In the genomic region with DNA sequence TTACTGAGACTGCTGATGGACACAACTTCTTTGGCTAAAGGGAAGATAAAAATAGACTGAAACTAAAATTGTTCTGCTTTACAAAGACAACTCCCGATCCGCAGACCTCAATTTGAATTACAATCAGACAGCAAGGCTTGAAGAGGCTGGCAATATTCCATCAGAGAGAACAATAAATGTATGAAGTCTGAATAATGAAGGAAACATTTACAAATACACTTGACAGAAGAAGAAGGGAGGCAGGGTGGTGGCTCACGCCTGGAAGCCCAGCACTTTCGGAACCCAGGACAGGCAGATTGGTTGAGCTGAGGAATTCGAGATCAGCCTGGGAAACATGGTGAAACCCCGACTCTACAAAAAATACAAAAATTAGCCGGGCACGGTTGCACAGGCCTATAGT, we compare ENCODE assay signal across 26 cellular contexts. TPM values are rescaled to one million over a fixed set of nuclear protein-coding genes. Genes with fewer than 3 reads are reported as not detected.
"Had no signal": no experiment of that assay in that cellular context is flagged by ENCODE, and none has a peak within 500 bp of the region (broad histone marks: within the 10 kb centered on the region; RNA-seq: fewer than 3 reads in every experiment).

No MANE protein-coding gene starts in this region.

- H3K4me3 ChIP-seq: adrenal gland, body of pancreas, MG63, SJSA1 had no signal

- H3K4me1 Mint-ChIP-seq: activated CD4-positive, alpha-beta memory T cell treated with anti-CD3 and anti-CD28 coated beads, Interleukin-2, amount 10 ng/mL, durations not matched to agents 7 days and 5 days; activated naive CD8-positive, alpha-beta T cell treated with anti-CD3 and anti-CD28 coated beads, Interleukin-2, amount 10 ng/mL, durations not matched to agents 7 days and 5 days had no signal

- H3K27ac Mint-ChIP-seq: activated CD4-positive, alpha-beta memory T cell treated with anti-CD3 and anti-CD28 coated beads, Interleukin-2, amount 10 ng/mL, durations not matched to agents 7 days and 5 days; activated naive CD8-positive, alpha-beta T cell treated with anti-CD3 and anti-CD28 coated beads, Interleukin-2, amount 10 ng/mL, durations not matched to agents 7 days and 5 days; activated T-cell treated with anti-CD3 and anti-CD28 coated beads, Interleukin-2, amount 50 U/mL, for 72 hours; activated T-helper 2 cell treated with anti-CD3 and anti-CD28 coated beads, Interferon-gamma antibody, Interleukin-2, Interleukin-4, amounts not matched to agents 10 μg/mL and 5 μg/mL and 100 μg/mL, durations not matched to agents 14 hours and 24 hours and 36 hours; T-helper 1 cell treated with Interleukin-12 subunit alpha and Interleukin-12 subunit beta and Interleukin-4 antibody, amounts not matched to agents 30 μg/mL and 1 μg/mL, for 36 hours had no signal

- ATAC-seq: activated T-cell treated with anti-CD3 and anti-CD28 coated beads, Interleukin-2, amount 50 U/mL, for 72 hours; body of pancreas; Panc1 had no signal

- H3K36me3 Mint-ChIP-seq: activated naive CD8-positive, alpha-beta T cell treated with anti-CD3 and anti-CD28 coated beads, Interleukin-2, amount 10 ng/mL, durations not matched to agents 7 days and 5 days had no signal

- H3K9me3 ChIP-seq: adrenal gland, body of pancreas, MG63, SJSA1 had no signal

- H3K4me3 Mint-ChIP-seq: activated CD4-positive, alpha-beta memory T cell treated with anti-CD3 and anti-CD28 coated beads, Interleukin-2, amount 10 ng/mL, durations not matched to agents 7 days and 5 days; activated naive CD8-positive, alpha-beta T cell treated with anti-CD3 and anti-CD28 coated beads, Interleukin-2, amount 10 ng/mL, durations not matched to agents 7 days and 5 days; activated T-cell treated with anti-CD3 and anti-CD28 coated beads, Interleukin-2, amount 50 U/mL, for 72 hours; T-helper 1 cell treated with Interleukin-12 subunit alpha and Interleukin-12 subunit beta and Interleukin-4 antibody, amounts not matched to agents 30 μg/mL and 1 μg/mL, for 36 hours had no signal

- H3K27me3 ChIP-seq: adrenal gland, body of pancreas, MG63, SJSA1 had no signal

- H3K9me3 Mint-ChIP-seq: activated CD4-positive, alpha-beta memory T cell treated with anti-CD3 and anti-CD28 coated beads, Interleukin-2, amount 10 ng/mL, durations not matched to agents 7 days and 5 days; activated naive CD8-positive, alpha-beta T cell treated with anti-CD3 and anti-CD28 coated beads, Interleukin-2, amount 10 ng/mL, durations not matched to agents 7 days and 5 days; activated T-cell treated with anti-CD3 and anti-CD28 coated beads, Interleukin-2, amount 50 U/mL, for 72 hours; activated T-helper 2 cell treated with anti-CD3 and anti-CD28 coated beads, Interferon-gamma antibody, Interleukin-2, Interleukin-4, amounts not matched to agents 10 μg/mL and 5 μg/mL and 100 μg/mL, durations not matched to agents 14 hours and 24 hours and 36 hours; T-helper 1 cell treated with Interleukin-12 subunit alpha and Interleukin-12 subunit beta and Interleukin-4 antibody, amounts not matched to agents 30 μg/mL and 1 μg/mL, for 36 hours had no signal

- H3K27ac ChIP-seq: adrenal gland, body of pancreas, RWPE1, SJSA1 had no signal

- H3K4me1 ChIP-seq: adrenal gland, body of pancreas, SJSA1 had no signal

- H3K36me3 ChIP-seq: adrenal gland, MG63, SJSA1 had no signal

- DNase-seq: activated CD4-positive, alpha-beta memory T cell treated with anti-CD3 and anti-CD28 coated beads, Interleukin-2, amount 10 ng/mL, durations not matched to agents 7 days and 5 days; activated CD4-positive, alpha-beta T cell treated with anti-CD3 and anti-CD28 coated beads, Interleukin-2, amount 50 U/mL, for 1 hour; activated CD4-positive, CD25-positive, alpha-beta regulatory T cell; activated naive CD4-positive, alpha-beta T cell treated with anti-CD3 and anti-CD28 coated beads, Interleukin-2, amount 50 U/mL, for 16 hours; activated naive CD8-positive, alpha-beta T cell treated with anti-CD3 and anti-CD28 coated beads, Interleukin-2, amount 10 ng/mL, durations not matched to agents 7 days and 5 days; activated T-cell treated with anti-CD3 and anti-CD28 coated beads, Interleukin-2, amount 50 U/mL, for 72 hours; adrenal gland; anterior cingulate cortex; body of pancreas; MG63; NCI-H1092; NCI-H1417; NCI-H1930; NCI-H2171; NCI-H226; NCI-H510A; NCI-H526 treated with DMSO at 0.1 percent for 48 hours; NK-92 treated with Interleukin-12 subunit alpha and Interleukin-12 subunit beta, amount 100 ng/mL, for 24 hours; OCI-M1; SHP77 had no signal

RNA-seq across cellular contexts. Expression of a gene that starts 14.6 kb away (rescaled TPM):
- total RNA-seq: activated CD4-positive, alpha-beta memory T cell treated with anti-CD3 and anti-CD28 coated beads, Interleukin-2, amount 10 ng/mL, durations not matched to agents 7 days and 5 days; activated CD8-positive, alpha-beta memory T cell treated with anti-CD3 and anti-CD28 coated beads for 36 hours; activated naive CD8-positive, alpha-beta T cell treated with anti-CD3 and anti-CD28 coated beads, Interleukin-2, amount 10 ng/mL, durations not matched to agents 7 days and 5 days; activated T-cell treated with anti-CD3 and anti-CD28 coated beads, Interleukin-2, amount 50 U/mL, for 72 hours; activated T-helper 2 cell treated with anti-CD3 and anti-CD28 coated beads, Interferon-gamma antibody, Interleukin-2, Interleukin-4, amounts not matched to agents 10 μg/mL and 5 μg/mL and 100 μg/mL, durations not matched to agents 14 hours and 24 hours and 36 hours; adrenal gland; body of pancreas; SJSA1 had no signal
- polyA plus RNA-seq: adrenal gland had no signal

RNA-seq across cellular contexts. Expression of a gene that starts 43.4 kb away (rescaled TPM):
- total RNA-seq: activated CD8-positive, alpha-beta memory T cell treated with anti-CD3 and anti-CD28 coated beads for 36 hours; activated T-helper 2 cell treated with anti-CD3 and anti-CD28 coated beads, Interferon-gamma antibody, Interleukin-2, Interleukin-4, amounts not matched to agents 10 μg/mL and 5 μg/mL and 100 μg/mL, durations not matched to agents 14 hours and 24 hours and 36 hours; adrenal gland; body of pancreas; SJSA1 had no signal
- polyA plus RNA-seq: adrenal gland had no signal

RNA-seq across cellular contexts. Expression of a gene that starts 44.2 kb away (rescaled TPM):
- total RNA-seq: activated CD4-positive, alpha-beta memory T cell treated with anti-CD3 and anti-CD28 coated beads, Interleukin-2, amount 10 ng/mL, durations not matched to agents 7 days and 5 days; activated CD8-positive, alpha-beta memory T cell treated with anti-CD3 and anti-CD28 coated beads for 36 hours; activated naive CD8-positive, alpha-beta T cell treated with anti-CD3 and anti-CD28 coated beads, Interleukin-2, amount 10 ng/mL, durations not matched to agents 7 days and 5 days; activated T-cell treated with anti-CD3 and anti-CD28 coated beads, Interleukin-2, amount 50 U/mL, for 72 hours; activated T-helper 2 cell treated with anti-CD3 and anti-CD28 coated beads, Interferon-gamma antibody, Interleukin-2, Interleukin-4, amounts not matched to agents 10 μg/mL and 5 μg/mL and 100 μg/mL, durations not matched to agents 14 hours and 24 hours and 36 hours; SJSA1 had no signal
